In genomic region chr6:159728552-159728951, GRCh38 we compare ENCODE assay signal across 7 cellular contexts. TPM values are rescaled to one million over a fixed set of nuclear protein-coding genes. Genes with fewer than 3 reads are reported as not detected.
A peak's percentile ranks its signal among the peaks of the same experiment; 100 is the strongest.
DNase-seq lines count a peak whose midpoint lies in the region; ATAC-seq and TF ChIP-seq lines count a peak whose summit lies in the region.

No MANE protein-coding gene starts in this region.

- intact Hi-C loops in activated B cell treated with CpG ODN at 0.5 μM for 24 hours (cut with micrococcal nuclease) = loop anchor here (2.0 to 5.0 kb wide), 2 partner anchors 14 to 204 kb away; no protein-coding TSS in a partner anchor
- intact Hi-C loops in spleen (cut with DNase I; ENCODE audit: low total_unique reads) = loop anchor here (5.0 kb wide), 2 partner anchors 34 to 36 kb away; partner anchors contain the start of genes ACAT2 and SOD2

- H3K9me3 Mint-ChIP-seq in activated B cell treated with CpG ODN at 0.5 μM for 24 hours = no peaks in the 10 kb centered on the region

- H3K27me3 Mint-ChIP-seq in activated B cell treated with CpG ODN at 0.5 μM for 24 hours = no peaks in the 10 kb centered on the region

- H3K27ac Mint-ChIP-seq in activated B cell treated with CpG ODN at 0.5 μM for 24 hours = peak overlapping the region; percentile 89

- TF ChIP-seq POLR2A in spleen (IDR thresholded peaks at IDR 0.05) = no peak

- H3K27me3 ChIP-seq in HUES48 (ENCODE audit: control insufficient read depth, insufficient read depth, low read length) (no peaks in the 10 kb centered on the region), iPS DF 6.9 (ENCODE audit: control insufficient read depth, insufficient read depth, low read length) (no peaks in the 10 kb centered on the region), spleen (replicated peaks in 1 of 7) (no peaks in the 10 kb centered on the region)

- peak overlapping the region; percentile 95 for H3K9ac ChIP-seq in HUES48 (ENCODE audit: low read depth, low read length)

- TF ChIP-seq CTCF in activated B cell treated with CpG ODN at 0.5 μM for 24 hours (IDR thresholded peaks at IDR 0.05) (no peak), spleen (IDR thresholded peaks at IDR 0.05 in 8 of 11, conservative IDR thresholded peaks at IDR 0.05 in 3 of 11) (no peak)

- no CpG with 5 or more reads among the region's 8 CpGs for WGBS in iPS DF 6.9 (ENCODE audit: insufficient coverage, insufficient read length)
- 1 to 3% (median 1%) methylated on average over 8 of the region's 8 CpGs for WGBS in spleen, 5 donors

- POLR2A ChIA-PET in activated B cell treated with CpG ODN at 0.5 μM for 24 hours (lab: Charles Lee) = interaction anchor here (1.0 to 4.8 kb wide), 6 partner anchors 9 to 250 kb away, joined by 3 to 102 read pairs (median 24); partner anchors contain the start of genes ACAT2, MRPL18, SOD2 and TCP1

- peaks cover 16% of the 10 kb centered on the region for H3K4me1 ChIP-seq in HUES48 (ENCODE audit: control insufficient read depth, insufficient read depth, low read length)
- no peaks in the 10 kb centered on the region; the same call in 1 of the 2 replicates for H3K4me1 ChIP-seq in iPS DF 6.9 (ENCODE audit: control insufficient read depth, insufficient read depth, low read length)
- peaks cover 38 to 82% (median 68%) of the 10 kb centered on the region in 6 donors for H3K4me1 ChIP-seq in spleen

- peaks cover 26% of the 10 kb centered on the region for H3K36me3 Mint-ChIP-seq in activated B cell treated with CpG ODN at 0.5 μM for 24 hours (ENCODE audit: low read depth)

- H3K4me3 Mint-ChIP-seq in activated B cell treated with CpG ODN at 0.5 μM for 24 hours = peak overlapping the region; percentile 89

- H3K9me3 ChIP-seq in HUES48 (ENCODE audit: control insufficient read depth, insufficient read depth, low read length) (no peaks in the 10 kb centered on the region), iPS DF 6.9 (ENCODE audit: control insufficient read depth, insufficient read depth, low read length) (no peaks in the 10 kb centered on the region), spleen (no peaks in the 10 kb centered on the region)

- CTCF ChIA-PET in activated B cell treated with CpG ODN at 0.5 μM for 24 hours (lab: Charles Lee) = interaction anchor here (1.4 to 1.5 kb wide), 2 partner anchors 9 to 36 kb away, joined by 5 read pairs; partner anchors contain the start of gene SOD2

- peaks cover 49% of the 10 kb centered on the region for H3K4me1 Mint-ChIP-seq in activated B cell treated with CpG ODN at 0.5 μM for 24 hours

- no peak for DNase-seq in activated B cell treated with CpG ODN at 0.5 μM for 24 hours
- no peak for DNase-seq in iPS DF 6.9 (ENCODE audit: low read depth, low spot score)
- no peak for DNase-seq in spleen
- DNase-seq in NCI-H2107 treated with DMSO at 0.1 percent for 48 hours (lab: John Stamatoyannopoulos, UW; ENCODE audit: unreplicated experiment) = no peak
- no peak for DNase-seq in NCI-H748 treated with DMSO at 0.1 percent for 48 hours (lab: John Stamatoyannopoulos, UW)
- no peak for DNase-seq in iPS-NIHi7 (ENCODE audit: extremely low spot score)

- H3K27ac ChIP-seq in HUES48 (ENCODE audit: low read depth, low read length) (peak overlapping the region; percentile 100), iPS DF 6.9 (ENCODE audit: low read length) (no peak overlapping the region), spleen (peak overlapping the region; percentile 93 to 100 (median 100))

- peak overlapping the region; percentile 81 for H3K4me3 ChIP-seq in HUES48 (ENCODE audit: low read depth, low read length)
- peak overlapping the region; percentile 93; the same call in 1 of the 2 replicates for H3K4me3 ChIP-seq in iPS DF 6.9 (ENCODE audit: low read length)
- peak overlapping the region; percentile 60 to 94 (median 76) for H3K4me3 ChIP-seq in spleen

- peaks cover 14% of the 10 kb centered on the region; the same call in 1 of the 2 replicates for H3K36me3 ChIP-seq in HUES48 (ENCODE audit: control insufficient read depth, insufficient read depth, low read length)
- H3K36me3 ChIP-seq in iPS DF 6.9 (ENCODE audit: control insufficient read depth, insufficient read depth, low read length) = no peaks in the 10 kb centered on the region
- peaks cover 0 to 15% (median 0%) of the 10 kb centered on the region in 6 donors for H3K36me3 ChIP-seq in spleen

- no peak for ATAC-seq in activated B cell treated with CpG ODN at 0.5 μM for 24 hours (ENCODE audit: low read depth)

RNA-seq across cellular contexts. Expression of gene WTAP, which starts 1.2 kb away (rescaled TPM):
- total RNA-seq in activated B cell treated with CpG ODN at 0.5 μM for 24 hours (124 and 141 TPM in 2 replicates), spleen (100 to 1,000 TPM in 6 of 7 donors, 10 to 100 TPM in 1; 97.9 to 121 (median 115) TPM)
- polyA plus RNA-seq in spleen = 100 to 1,000 TPM in 1 of 3 donors, 10 to 100 TPM in 2; 71.6 to 149 (median 78.6) TPM

RNA-seq across cellular contexts. Expression of gene ACAT2, which starts 33.3 kb away (rescaled TPM):
- total RNA-seq in activated B cell treated with CpG ODN at 0.5 μM for 24 hours = 82.0 and 87.9 TPM in 2 replicates
- total RNA-seq in spleen = 10 to 100 TPM in 4 of 7 donors, 1 to 10 TPM in 3; 6.0 to 17.4 (median 13.6) TPM
- 10 to 100 TPM; 12.7 to 14.9 (median 14.5) TPM for polyA plus RNA-seq in spleen

RNA-seq across cellular contexts. Expression of gene SOD2, which starts 35.5 kb away (rescaled TPM):
- total RNA-seq in activated B cell treated with CpG ODN at 0.5 μM for 24 hours (91.0 and 98.2 TPM in 2 replicates), spleen (100 to 1,000 TPM; 163 to 463 (median 267) TPM)
- polyA plus RNA-seq in spleen = 100 to 1,000 TPM in 1 of 3 donors, 10 to 100 TPM in 2; 60.3 to 169 (median 83.2) TPM
